Comparison of ENCODE assay signal across 8 cellular contexts in genomic region chr16:8798174-8798527, GRCh38. TPM values are rescaled to one million over a fixed set of nuclear protein-coding genes. Genes with fewer than 3 reads are reported as not detected.
DNase-seq lines count a peak whose midpoint lies in the region; ATAC-seq and TF ChIP-seq lines count a peak whose summit lies in the region.

No MANE protein-coding gene starts in this region.

- no peaks in the 10 kb centered on the region for H3K9me3 ChIP-seq in muscle layer of colon (ENCODE audit: low read length)

- peak overlapping the region; percentile 95 for H3K27ac Mint-ChIP-seq in activated T-cell treated with anti-CD3 and anti-CD28 coated beads, Interleukin-2, amount 50 U/mL, for 72 hours
- peak overlapping the region; percentile 93 for H3K27ac Mint-ChIP-seq in chondrocyte (ENCODE audit: unreplicated experiment)

- H3K4me1 ChIP-seq in muscle layer of colon (ENCODE audit: insufficient read depth, low read length): peaks cover 21% of the 10 kb centered on the region

- peak in 1 of 2 donors; percentile 26 for DNase-seq in activated T-cell treated with anti-CD3 and anti-CD28 coated beads, Interleukin-2, amount 50 U/mL, for 72 hours
- no peak for DNase-seq in activated T-cell treated with anti-CD3 and anti-CD28 coated beads, Interleukin-2, amount 50 U/mL, for 48 hours
- DNase-seq in LHCN-M2 (ENCODE audit: low read depth) (peak; percentile 23), chondrocyte (ENCODE audit: low spot score) (no peak), Kasumi-1 (lab: John Stamatoyannopoulos, UW) (no peak), SK-N-DZ (ENCODE audit: low spot score) (no peak), activated gamma-delta T cell treated with Interleukin-2 at 50 U/mL for 16 hours (no peak)

- H3K36me3 Mint-ChIP-seq in activated T-cell treated with anti-CD3 and anti-CD28 coated beads, Interleukin-2, amount 50 U/mL, for 72 hours (ENCODE audit: insufficient read depth in 2 of 2): peaks cover 11 to 18% of the 10 kb centered on the region in 2 donors
- peaks cover 13% of the 10 kb centered on the region for H3K36me3 Mint-ChIP-seq in chondrocyte (ENCODE audit: low read depth)

- peak overlapping the region; percentile 84 to 98 for H3K4me3 ChIP-seq in muscle layer of colon (ENCODE audit: low read depth in 1 of 2, low read length in 2 of 2)

- no peaks in the 10 kb centered on the region for H3K9me3 Mint-ChIP-seq in activated T-cell treated with anti-CD3 and anti-CD28 coated beads, Interleukin-2, amount 50 U/mL, for 72 hours
- no peaks in the 10 kb centered on the region for H3K9me3 Mint-ChIP-seq in chondrocyte (ENCODE audit: low read depth)

- peak overlapping the region; percentile 67 for H3K27ac ChIP-seq in muscle layer of colon (ENCODE audit: low read depth, low read length)

- no peaks in the 10 kb centered on the region for H3K27me3 Mint-ChIP-seq in activated T-cell treated with anti-CD3 and anti-CD28 coated beads, Interleukin-2, amount 50 U/mL, for 72 hours (ENCODE audit: low read depth)
- no peaks in the 10 kb centered on the region for H3K27me3 Mint-ChIP-seq in chondrocyte (ENCODE audit: low read depth)

- peak overlapping the region; percentile 90 to 95 for H3K4me3 Mint-ChIP-seq in activated T-cell treated with anti-CD3 and anti-CD28 coated beads, Interleukin-2, amount 50 U/mL, for 72 hours
- H3K4me3 Mint-ChIP-seq in chondrocyte (ENCODE audit: unreplicated experiment): peak overlapping the region; percentile 95

- H3K36me3 ChIP-seq in muscle layer of colon (ENCODE audit: insufficient read depth, low read length): peaks cover 15% of the 10 kb centered on the region

- peak overlapping the region; percentile 44 for H3K9ac ChIP-seq in muscle layer of colon (ENCODE audit: low read length)

- TF ChIP-seq CTCF in chondrocyte (IDR thresholded peaks at IDR 0.05): no peak

- peaks cover 51% of the 10 kb centered on the region for H3K4me1 Mint-ChIP-seq in activated T-cell treated with anti-CD3 and anti-CD28 coated beads, Interleukin-2, amount 50 U/mL, for 72 hours (ENCODE audit: low read depth)
- H3K4me1 Mint-ChIP-seq in chondrocyte (ENCODE audit: low read depth): peaks cover 44% of the 10 kb centered on the region

- no peaks in the 10 kb centered on the region for H3K27me3 ChIP-seq in muscle layer of colon (ENCODE audit: control insufficient read depth in 1 of 2, insufficient read depth in 2 of 2, low read length in 2 of 2)

- ATAC-seq in activated T-cell treated with anti-CD3 and anti-CD28 coated beads, Interleukin-2, amount 50 U/mL, for 72 hours (replicated peaks in 1 of 2): peak; percentile 24 to 27

RNA-seq across cellular contexts. Expression of gene PMM2, which starts 0.5 kb away (rescaled TPM):
- 10 to 100 TPM; 32.8 to 33.7 TPM for total RNA-seq in activated T-cell treated with anti-CD3 and anti-CD28 coated beads, Interleukin-2, amount 50 U/mL, for 72 hours
- 29.9 and 30.3 TPM in 2 replicates for total RNA-seq in LHCN-M2 (2014; rRNA removed)
- 23.5 TPM for polyA plus RNA-seq in LHCN-M2 (2012)
- 47.6 to 62.1 TPM (median 47.9 TPM) in 3 replicates for total RNA-seq in chondrocyte
- polyA plus RNA-seq in SK-N-DZ (2014; cell fraction: cytosol; rRNA removed): 26.8 and 32.5 TPM in 2 replicates
- polyA plus RNA-seq in SK-N-DZ (2014; cell fraction: nucleus; rRNA removed): 20.8 and 35.5 TPM in 2 replicates

RNA-seq across cellular contexts. Expression of gene TMEM186, which starts 0.7 kb away (rescaled TPM):
- 10 to 100 TPM; 15.0 to 20.6 TPM for total RNA-seq in activated T-cell treated with anti-CD3 and anti-CD28 coated beads, Interleukin-2, amount 50 U/mL, for 72 hours
- total RNA-seq in LHCN-M2 (2014; rRNA removed): 2.6 and 4.4 TPM in 2 replicates
- 6.7 TPM for polyA plus RNA-seq in LHCN-M2 (2012)
- total RNA-seq in chondrocyte: 8.4 to 10.7 TPM (median 9.6 TPM) in 3 replicates
- polyA plus RNA-seq in SK-N-DZ (2014; cell fraction: cytosol; rRNA removed): 10.1 and 10.9 TPM in 2 replicates
- 7.6 and 10.4 TPM in 2 replicates for polyA plus RNA-seq in SK-N-DZ (2014; cell fraction: nucleus; rRNA removed)
